12 cellular contexts compared by ENCODE assay signal in the genomic region with DNA sequence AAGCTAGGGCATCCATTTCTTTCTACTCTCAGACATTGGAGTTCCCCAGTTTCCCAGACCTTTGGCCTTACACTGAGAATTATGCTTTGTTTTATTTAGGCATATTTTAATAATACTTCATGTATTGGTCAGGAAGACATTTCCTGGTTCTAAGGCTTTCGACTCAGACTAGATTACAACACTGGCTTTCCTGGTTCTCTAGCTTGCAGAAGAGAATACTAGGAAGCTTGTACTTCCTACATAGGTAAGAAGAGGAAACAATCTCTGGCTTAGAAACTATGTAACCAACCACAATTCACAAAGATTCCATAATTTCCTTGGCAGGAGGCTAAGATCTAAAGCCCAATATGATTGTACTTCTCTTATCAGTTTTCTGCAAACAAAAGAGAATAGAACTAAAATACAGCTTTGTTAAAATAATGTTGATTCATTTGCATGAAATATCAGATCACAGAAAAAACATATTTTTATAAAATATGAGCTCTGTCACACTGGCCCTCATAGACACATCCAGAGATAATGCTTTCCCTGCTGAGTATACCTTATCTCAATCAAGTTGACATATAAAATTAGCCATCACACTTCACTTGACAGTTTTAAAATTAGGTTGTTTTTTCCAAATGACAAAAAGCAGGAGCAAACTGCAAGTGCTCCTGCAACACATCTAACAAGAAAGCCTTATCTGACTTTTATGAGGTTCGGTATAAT. TPM values are rescaled to one million over a fixed set of nuclear protein-coding genes. Genes with fewer than 3 reads are reported as not detected.
DNase-seq lines count a peak whose midpoint lies in the region; ATAC-seq lines count a peak whose summit lies in the region.
"Had no signal": no experiment of that assay in that cellular context is flagged by ENCODE, and none has a peak within 500 bp of the region (broad histone marks: within the 10 kb centered on the region; RNA-seq: fewer than 3 reads in every experiment).

No MANE protein-coding gene starts in this region.

- peak overlapping the region; percentile 94 to 96 for H3K27ac Mint-ChIP-seq in T-cell
- peak overlapping the region; percentile 89 to 93 for H3K27ac Mint-ChIP-seq in natural killer cell treated with Interleukin-12 subunit alpha and Interleukin-12 subunit beta and Interleukin-15 and Interleukin-18, amount 100 ng/mL, for 72 hours

- DNase-seq in ELR (ENCODE audit: low read depth) (peak; percentile 8), T-cell (no peak), fibroblast of peridontal ligament (ENCODE audit: extremely low read depth) (peak; percentile 34), NCI-H526 treated with DMSO at 0.1 percent for 48 hours (lab: John Stamatoyannopoulos, UW) (no peak)
- DNase-seq in natural killer cell treated with Interleukin-12 subunit alpha and Interleukin-12 subunit beta and Interleukin-15 and Interleukin-18, amount 100 ng/mL, for 72 hours (ENCODE audit: low spot score) = no peak
- no peak for DNase-seq in effector CD4-positive, alpha-beta T cell
- DNase-seq: activated CD4-positive, alpha-beta T cell treated with anti-CD3 and anti-CD28 coated beads for 4 hours; tibial artery had no signal

- H3K9me3 Mint-ChIP-seq in T-cell = peaks cover 16 to 64% (median 50%) of the 10 kb centered on the region in 3 donors
- peaks cover 8% of the 10 kb centered on the region for H3K9me3 Mint-ChIP-seq in natural killer cell treated with Interleukin-12 subunit alpha and Interleukin-12 subunit beta and Interleukin-15 and Interleukin-18, amount 100 ng/mL, for 72 hours

- peaks cover 27% of the 10 kb centered on the region for H3K36me3 Mint-ChIP-seq in T-cell
- H3K36me3 Mint-ChIP-seq in natural killer cell treated with Interleukin-12 subunit alpha and Interleukin-12 subunit beta and Interleukin-15 and Interleukin-18, amount 100 ng/mL, for 72 hours = peaks cover 35% of the 10 kb centered on the region

- H3K4me3 Mint-ChIP-seq in T-cell = peak overlapping the region in 1 of 3 donors; percentile 61
- H3K4me3 Mint-ChIP-seq in natural killer cell treated with Interleukin-12 subunit alpha and Interleukin-12 subunit beta and Interleukin-15 and Interleukin-18, amount 100 ng/mL, for 72 hours = peak overlapping the region; percentile 78

- peaks cover 55 to 71% (median 56%) of the 10 kb centered on the region in 3 donors for H3K4me1 Mint-ChIP-seq in T-cell
- peaks cover 61 to 76% of the 10 kb centered on the region in 2 donors for H3K4me1 Mint-ChIP-seq in natural killer cell treated with Interleukin-12 subunit alpha and Interleukin-12 subunit beta and Interleukin-15 and Interleukin-18, amount 100 ng/mL, for 72 hours (ENCODE audit: low read depth in 2 of 2)

- ATAC-seq in T-cell (replicated peaks in 1 of 4) = no peak
- ATAC-seq in natural killer cell treated with Interleukin-12 subunit alpha and Interleukin-12 subunit beta and Interleukin-15 and Interleukin-18, amount 100 ng/mL, for 72 hours = no peak
- no peak for ATAC-seq in HG03108 (IDR thresholded peaks at IDR 0.05; ENCODE audit: unreplicated experiment)
- ATAC-seq in GM19023 (IDR thresholded peaks at IDR 0.05; ENCODE audit: unreplicated experiment) = no peak

- H3K27me3 Mint-ChIP-seq in T-cell = no peaks in the 10 kb centered on the region
- no peaks in the 10 kb centered on the region for H3K27me3 Mint-ChIP-seq in natural killer cell treated with Interleukin-12 subunit alpha and Interleukin-12 subunit beta and Interleukin-15 and Interleukin-18, amount 100 ng/mL, for 72 hours

- CTCF ChIA-PET in T-cell (lab: Charles Lee) = interaction anchor here (0.6 to 1.4 kb wide), 4 partner anchors 19 to 64 kb away, joined by 3 to 4 read pairs (median 3); a partner anchor contains a TSS

- POLR2A ChIA-PET in T-cell (lab: Charles Lee) = interaction anchor here (0.5 to 1.3 kb wide), 4 partner anchors 12 to 52 kb away, joined by 3 to 5 read pairs (median 3); no protein-coding TSS in a partner anchor

RNA-seq across cellular contexts. Expression of a gene that starts 30.5 kb away (rescaled TPM):
- total RNA-seq in T-cell = 100 to 1,000 TPM; 217 to 338 (median 311) TPM
- 100 to 1,000 TPM in 1 of 2 donors, 10 to 100 TPM in 1; 95.2 to 122 TPM for total RNA-seq in natural killer cell treated with Interleukin-12 subunit alpha and Interleukin-12 subunit beta and Interleukin-15 and Interleukin-18, amount 100 ng/mL, for 72 hours

RNA-seq across cellular contexts. Expression of a gene that starts 32.8 kb away (rescaled TPM):
- 1 to 10 TPM; 1.1 to 4.4 (median 2.9) TPM for total RNA-seq in T-cell
- 1 to 10 TPM; 1.3 to 2.8 TPM for total RNA-seq in natural killer cell treated with Interleukin-12 subunit alpha and Interleukin-12 subunit beta and Interleukin-15 and Interleukin-18, amount 100 ng/mL, for 72 hours
- total RNA-seq: H1, skeletal muscle tissue had no signal

Comparison
In these comparisons a context has a peak if more than half of its experiments do, and no peak if none do; other contexts are left out.
1. DNase-seq: peak in ELR (single experiment) and fibroblast of peridontal ligament (single experiment); none in T-cell (0 of 34), natural killer cell treated with Interleukin-12 subunit alpha and Interleukin-12 subunit beta and Interleukin-15 and Interleukin-18, amount 100 ng/mL, for 72 hours (single experiment), effector CD4-positive, alpha-beta T cell (single experiment) and NCI-H526 treated with DMSO at 0.1 percent for 48 hours (single experiment).